1 cellular context compared by ENCODE assay signal in the genomic region with DNA sequence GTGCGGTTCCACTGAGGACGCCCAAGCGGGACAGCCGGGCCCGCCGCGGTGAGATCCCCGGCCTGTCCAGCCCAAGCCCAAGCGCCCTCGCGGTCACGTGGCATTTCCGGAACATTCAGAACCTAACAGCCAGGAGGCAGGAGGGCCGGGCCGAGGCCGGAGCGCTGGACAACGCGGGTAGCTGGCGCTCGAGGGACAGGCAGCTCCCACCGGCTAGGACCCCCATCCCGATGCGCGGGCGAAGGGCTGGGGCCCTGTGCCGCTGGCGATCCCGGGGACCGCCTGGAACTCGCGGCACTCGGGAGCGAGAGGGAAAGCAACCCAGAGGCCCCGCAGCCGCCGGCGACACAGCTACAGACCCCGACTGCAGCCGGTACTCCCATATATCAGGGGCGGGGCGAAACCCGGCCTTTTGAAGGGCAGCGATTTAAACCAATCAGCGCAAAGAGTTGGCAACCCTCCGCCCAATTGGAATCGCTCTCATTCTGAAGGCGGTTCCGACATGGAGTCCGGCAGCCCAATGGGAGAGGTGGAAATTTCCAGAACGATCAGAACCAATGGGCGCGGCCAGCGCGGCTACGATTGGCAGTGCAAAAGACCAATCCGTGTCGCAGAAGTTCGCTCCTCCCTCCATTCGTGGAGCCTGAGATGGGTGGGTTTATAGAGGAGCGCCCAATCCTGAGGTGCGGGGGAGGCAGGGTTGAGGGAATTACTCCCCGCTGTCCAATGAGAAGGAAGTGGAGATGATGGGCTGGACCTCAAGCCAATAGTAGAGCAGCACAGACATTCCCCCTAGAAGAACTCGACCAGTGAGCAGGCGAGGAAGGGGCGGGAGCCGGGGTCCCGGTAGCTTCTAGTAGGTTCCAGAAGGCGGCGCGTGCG.
A peak's percentile ranks its signal among the peaks of the same experiment; 100 is the strongest.
TF ChIP-seq lines count a peak whose summit lies in the region.

A gene (plus strand): TSS at position 849 of the 882 bp plus-strand sequence. CDS start 91 bp downstream, outside the sequence.

TF ChIP-seq in A549, 52 proteins besides CTCF, POLR2A, EP300 and RAD21 (continued from another document):
- TF ChIP-seq, protein P1, sequence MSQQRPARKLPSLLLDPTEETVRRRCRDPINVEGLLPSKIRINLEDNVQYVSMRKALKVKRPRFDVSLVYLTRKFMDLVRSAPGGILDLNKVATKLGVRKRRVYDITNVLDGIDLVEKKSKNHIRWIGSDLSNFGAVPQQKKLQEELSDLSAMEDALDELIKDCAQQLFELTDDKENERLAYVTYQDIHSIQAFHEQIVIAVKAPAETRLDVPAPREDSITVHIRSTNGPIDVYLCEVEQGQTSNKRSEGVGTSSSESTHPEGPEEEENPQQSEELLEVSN (IDR thresholded peaks at IDR 0.05; ENCODE audit: borderline replicate concordance, low read depth) = peak; percentile 98
- TF ChIP-seq EHMT2 (IDR thresholded peaks at IDR 0.05; ENCODE audit: low read depth) = no peak
- no peak for TF ChIP-seq FOSL2 (IDR thresholded peaks at IDR 0.05)
- TF ChIP-seq FOSL2 (CRISPR knock-in tag; IDR thresholded peaks at IDR 0.05) = no peak
- no peak for TF ChIP-seq KDM5A (IDR thresholded peaks at IDR 0.05)
- TF ChIP-seq, protein P2, sequence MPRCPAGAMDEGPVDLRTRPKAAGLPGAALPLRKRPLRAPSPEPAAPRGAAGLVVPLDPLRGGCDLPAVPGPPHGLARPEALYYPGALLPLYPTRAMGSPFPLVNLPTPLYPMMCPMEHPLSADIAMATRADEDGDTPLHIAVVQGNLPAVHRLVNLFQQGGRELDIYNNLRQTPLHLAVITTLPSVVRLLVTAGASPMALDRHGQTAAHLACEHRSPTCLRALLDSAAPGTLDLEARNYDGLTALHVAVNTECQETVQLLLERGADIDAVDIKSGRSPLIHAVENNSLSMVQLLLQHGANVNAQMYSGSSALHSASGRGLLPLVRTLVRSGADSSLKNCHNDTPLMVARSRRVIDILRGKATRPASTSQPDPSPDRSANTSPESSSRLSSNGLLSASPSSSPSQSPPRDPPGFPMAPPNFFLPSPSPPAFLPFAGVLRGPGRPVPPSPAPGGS (IDR thresholded peaks at IDR 0.05) = peak; percentile 98
- TF ChIP-seq RNF2 (IDR thresholded peaks at IDR 0.05; ENCODE audit: borderline replicate concordance, low read depth) = peak; percentile 88; the same call in 1 of the 2 replicates
- no peak for TF ChIP-seq NFE2L2 (conservative IDR thresholded peaks at IDR 0.05; ENCODE audit: low read length)
- TF ChIP-seq CEBPB (IDR thresholded peaks at IDR 0.05) = no peak
- TF ChIP-seq, protein P3, sequence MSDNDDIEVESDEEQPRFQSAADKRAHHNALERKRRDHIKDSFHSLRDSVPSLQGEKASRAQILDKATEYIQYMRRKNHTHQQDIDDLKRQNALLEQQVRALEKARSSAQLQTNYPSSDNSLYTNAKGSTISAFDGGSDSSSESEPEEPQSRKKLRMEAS (IDR thresholded peaks at IDR 0.05) = peak; percentile 99
- TF ChIP-seq JUN (IDR thresholded peaks at IDR 0.05) = peak; percentile 92 to 96
- no peak for TF ChIP-seq CBX8 (IDR thresholded peaks at IDR 0.05)
- no peak for TF ChIP-seq SMC3 (IDR thresholded peaks at IDR 0.05)
- no peak for TF ChIP-seq SREBF2 (IDR thresholded peaks at IDR 0.05)
- no peak for TF ChIP-seq FOSB (CRISPR knock-in tag; IDR thresholded peaks at IDR 0.05)
- no peak for TF ChIP-seq NR3C1 (IDR thresholded peaks at IDR 0.05)
- TF ChIP-seq ZSCAN20 (CRISPR knock-in tag; IDR thresholded peaks at IDR 0.05) = no peak
- TF ChIP-seq, protein P4, sequence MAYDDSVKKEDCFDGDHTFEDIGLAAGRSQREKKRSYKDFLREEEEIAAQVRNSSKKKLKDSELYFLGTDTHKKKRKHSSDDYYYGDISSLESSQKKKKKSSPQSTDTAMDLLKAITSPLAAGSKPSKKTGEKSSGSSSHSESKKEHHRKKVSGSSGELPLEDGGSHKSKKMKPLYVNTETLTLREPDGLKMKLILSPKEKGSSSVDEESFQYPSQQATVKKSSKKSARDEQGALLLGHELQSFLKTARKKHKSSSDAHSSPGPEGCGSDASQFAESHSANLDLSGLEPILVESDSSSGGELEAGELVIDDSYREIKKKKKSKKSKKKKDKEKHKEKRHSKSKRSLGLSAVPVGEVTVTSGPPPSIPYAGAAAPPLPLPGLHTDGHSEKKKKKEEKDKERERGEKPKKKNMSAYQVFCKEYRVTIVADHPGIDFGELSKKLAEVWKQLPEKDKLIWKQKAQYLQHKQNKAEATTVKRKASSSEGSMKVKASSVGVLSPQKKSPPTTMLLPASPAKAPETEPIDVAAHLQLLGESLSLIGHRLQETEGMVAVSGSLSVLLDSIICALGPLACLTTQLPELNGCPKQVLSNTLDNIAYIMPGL (CRISPR knock-in tag; IDR thresholded peaks at IDR 0.05; ENCODE audit: borderline replicate concordance) = peak; percentile 39; the same call in 1 of the 2 replicates
- TF ChIP-seq POLR2AphosphoS2 (conservative IDR thresholded peaks at IDR 0.05; ENCODE audit: low read length) = no peak
- TF ChIP-seq HOXB5 (CRISPR knock-in tag; IDR thresholded peaks at IDR 0.05) = peak; percentile 73; the same call in 1 of the 2 replicates
- no peak; the same call in 1 of the 2 replicates for TF ChIP-seq ZC3H11A (IDR thresholded peaks at IDR 0.05)
- TF ChIP-seq RFX5 (IDR thresholded peaks at IDR 0.05) = no peak
- TF ChIP-seq, protein P5, sequence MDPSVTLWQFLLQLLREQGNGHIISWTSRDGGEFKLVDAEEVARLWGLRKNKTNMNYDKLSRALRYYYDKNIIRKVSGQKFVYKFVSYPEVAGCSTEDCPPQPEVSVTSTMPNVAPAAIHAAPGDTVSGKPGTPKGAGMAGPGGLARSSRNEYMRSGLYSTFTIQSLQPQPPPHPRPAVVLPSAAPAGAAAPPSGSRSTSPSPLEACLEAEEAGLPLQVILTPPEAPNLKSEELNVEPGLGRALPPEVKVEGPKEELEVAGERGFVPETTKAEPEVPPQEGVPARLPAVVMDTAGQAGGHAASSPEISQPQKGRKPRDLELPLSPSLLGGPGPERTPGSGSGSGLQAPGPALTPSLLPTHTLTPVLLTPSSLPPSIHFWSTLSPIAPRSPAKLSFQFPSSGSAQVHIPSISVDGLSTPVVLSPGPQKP (IDR thresholded peaks at IDR 0.05; ENCODE audit: low read depth, low read length) = no peak
- peak; percentile 52 for TF ChIP-seq CHD2 (IDR thresholded peaks at IDR 0.05; ENCODE audit: low read length, partially characterized antibody)
- peak; percentile 74; the same call in 1 of the 2 replicates for TF ChIP-seq HOXB13 (CRISPR knock-in tag; IDR thresholded peaks at IDR 0.05; ENCODE audit: low read depth)
- TF ChIP-seq KDM1A (IDR thresholded peaks at IDR 0.05; ENCODE audit: low read depth) = no peak
- no peak for TF ChIP-seq CHD4 (IDR thresholded peaks at IDR 0.05; ENCODE audit: borderline replicate concordance)
- 0 out of 2 replicates have a peak, but pooled peaks have one; percentile 51 for TF ChIP-seq RARB (CRISPR knock-in tag; IDR thresholded peaks at IDR 0.05)
- no peak for TF ChIP-seq RCOR1 (IDR thresholded peaks at IDR 0.05; ENCODE audit: low read depth, low read length)
- peak; percentile 97 for TF ChIP-seq PHF8 (IDR thresholded peaks at IDR 0.05; ENCODE audit: borderline replicate concordance, low read depth)
- TF ChIP-seq EHF (CRISPR knock-in tag; IDR thresholded peaks at IDR 0.05) = peak; percentile 75; the same call in 1 of the 2 replicates
- TF ChIP-seq, protein P6, sequence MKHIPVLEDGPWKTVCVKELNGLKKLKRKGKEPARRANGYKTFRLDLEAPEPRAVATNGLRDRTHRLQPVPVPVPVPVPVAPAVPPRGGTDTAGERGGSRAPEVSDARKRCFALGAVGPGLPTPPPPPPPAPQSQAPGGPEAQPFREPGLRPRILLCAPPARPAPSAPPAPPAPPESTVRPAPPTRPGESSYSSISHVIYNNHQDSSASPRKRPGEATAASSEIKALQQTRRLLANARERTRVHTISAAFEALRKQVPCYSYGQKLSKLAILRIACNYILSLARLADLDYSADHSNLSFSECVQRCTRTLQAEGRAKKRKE (CRISPR knock-in tag; IDR thresholded peaks at IDR 0.05; ENCODE audit: low read depth) = peak; percentile 76; the same call in 1 of the 2 replicates
- TF ChIP-seq ZFP36 (IDR thresholded peaks at IDR 0.05; ENCODE audit: borderline replicate concordance, partially characterized antibody) = no peak
- TF ChIP-seq MAZ (IDR thresholded peaks at IDR 0.05; ENCODE audit: borderline replicate concordance, low read depth, low read length) = no peak
- TF ChIP-seq HOXA7 (CRISPR knock-in tag; IDR thresholded peaks at IDR 0.05) = no peak
- TF ChIP-seq FOXS1 (CRISPR knock-in tag; IDR thresholded peaks at IDR 0.05) = no peak; the same call in 1 of the 2 replicates
